Comparison of ENCODE assay signal across 19 cellular contexts in the genomic region with DNA sequence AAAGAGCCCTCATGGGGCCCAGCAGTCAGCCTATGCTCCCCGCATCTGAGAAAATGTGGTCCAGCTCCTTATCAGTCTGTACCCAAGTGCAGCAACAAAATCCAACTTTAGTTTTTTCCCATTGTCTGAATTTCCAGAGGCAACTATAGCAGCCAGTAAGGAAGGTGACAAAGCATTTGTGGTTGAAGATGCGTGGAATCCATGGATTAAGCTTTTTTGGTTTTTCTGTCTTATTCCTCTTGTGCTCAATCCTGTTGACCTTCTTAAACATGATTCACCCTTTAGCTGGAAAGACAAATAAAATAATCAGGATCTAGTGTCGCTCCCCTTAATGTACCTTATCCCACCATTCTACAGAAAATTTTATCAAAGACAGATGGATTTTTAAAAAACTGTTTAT. TPM values are rescaled to one million over a fixed set of nuclear protein-coding genes. Genes with fewer than 3 reads are reported as not detected.
"Had no signal": no experiment of that assay in that cellular context is flagged by ENCODE, and none has a peak within 500 bp of the region (broad histone marks: within the 10 kb centered on the region; RNA-seq: fewer than 3 reads in every experiment).

No MANE protein-coding gene starts in this region.

- H3K27me3 ChIP-seq: ascending aorta, right lobe of liver had no signal

- ATAC-seq: activated T-cell treated with anti-CD3 and anti-CD28 coated beads, Interleukin-2, amount 50 U/mL, for 4 hours; natural killer cell; right lobe of liver had no signal

- H3K36me3 ChIP-seq: ascending aorta, prostate gland, right lobe of liver had no signal

- H3K4me3 ChIP-seq: ascending aorta, coronary artery, lung, prostate gland, right lobe of liver had no signal

- H3K27ac ChIP-seq: ascending aorta, coronary artery, prostate gland, right lobe of liver had no signal

- H3K9me3 ChIP-seq: ascending aorta, prostate gland, right lobe of liver had no signal

- H3K4me1 ChIP-seq: ascending aorta, prostate gland had no signal

- DNase-seq: activated CD4-positive, alpha-beta T cell treated with anti-CD3 and anti-CD28 coated beads, Interleukin-2, amount 50 U/mL, for 1 hour; activated gamma-delta T cell; activated naive CD8-positive, alpha-beta T cell treated with anti-CD3 and anti-CD28 coated beads, Interleukin-2, amount 10 ng/mL, durations not matched to agents 7 days and 5 days; activated T-cell treated with anti-CD3 and anti-CD28 coated beads, Interleukin-2, amount 50 U/mL, for 4 hours; central memory CD4-positive, alpha-beta T cell; effector CD4-positive, alpha-beta T cell; hippocampal formation; natural killer cell; nucleus accumbens; right lobe of liver; stimulated activated CD4-positive, alpha-beta T cell treated with anti-CD3 and anti-CD28 coated beads, Interleukin-2, amount 100 ng/mL, for 24 hours; stimulated activated naive CD4-positive, alpha-beta T cell; substantia nigra had no signal

RNA-seq across cellular contexts. Expression of a gene that starts 14.3 kb away (rescaled TPM):
- total RNA-seq: activated naive CD8-positive, alpha-beta T cell treated with anti-CD3 and anti-CD28 coated beads, Interleukin-2, amount 10 ng/mL, durations not matched to agents 7 days and 5 days; activated T-cell treated with anti-CD3 and anti-CD28 coated beads, Interleukin-2, amount 50 U/mL, for 4 hours; ascending aorta; endothelial cell of umbilical vein; lung; mononuclear cell; natural killer cell had no signal
- polyA plus RNA-seq: endothelial cell of umbilical vein, lung had no signal
